ENCODE assay signal across 1 cellular context in genomic region chr21:45554477-45555175, GRCh38.
A peak's percentile ranks its signal among the peaks of the same experiment; 100 is the strongest.
TF ChIP-seq lines count a peak whose summit lies in the region.

No MANE protein-coding gene starts in this region.

TF ChIP-seq in IMR-90, 13 proteins besides CTCF, POLR2A, EP300 and RAD21:
- TF ChIP-seq RFX5 (IDR thresholded peaks at IDR 0.05; ENCODE audit: low read depth, low read length) (no peak), MXI1 (IDR thresholded peaks at IDR 0.05; ENCODE audit: borderline replicate concordance, low read depth, low read length) (0 out of 2 replicates have a peak, but pooled peaks have one; percentile 37), SMC3 (IDR thresholded peaks at IDR 0.05; ENCODE audit: low read depth, low read length) (peak; percentile 57), NFE2L2 (IDR thresholded peaks at IDR 0.05; ENCODE audit: low read depth, low read length) (no peak), MAFK (IDR thresholded peaks at IDR 0.05; ENCODE audit: low read depth, low read length) (no peak), FOS (IDR thresholded peaks at IDR 0.05; ENCODE audit: low read depth, low read length) (no peak), MAZ (IDR thresholded peaks at IDR 0.05; ENCODE audit: borderline replicate concordance, low read depth, low read length) (peak; percentile 47; the same call in 1 of the 2 replicates)
